7 cellular contexts compared by ENCODE assay signal in genomic region chr19:57823608-57824007, GRCh38. TPM values are rescaled to one million over a fixed set of nuclear protein-coding genes. Genes with fewer than 3 reads are reported as not detected.
DNase-seq lines count a peak whose midpoint lies in the region; ATAC-seq and TF ChIP-seq lines count a peak whose summit lies in the region.
"Not testable (repeated sequence)": the region's sequence is repeated elsewhere in the genome, so short reads cannot be mapped to it uniquely, and the experiment has no call there.

No MANE protein-coding gene starts in this region.

- ATAC-seq in memory B cell (ENCODE audit: low read depth); psoas muscle: not testable (repeated sequence)

- POLR2A ChIA-PET in CD4-positive, alpha-beta memory T cell (lab: Charles Lee; ENCODE audit: partially characterized antibody); OCI-LY7 (lab: Charles Lee); MCF 10A (lab: Yijun Ruan, JAX): not testable (repeated sequence)

- H3K9me2 ChIP-seq in OCI-LY7 (ENCODE audit: insufficient read depth, low read length): not testable (repeated sequence)

- intact Hi-C loops in CD4-positive, alpha-beta memory T cell (cut with micrococcal nuclease); OCI-LY7 (cut with micrococcal nuclease; ENCODE audit: unreplicated experiment); MCF 10A (cut with micrococcal nuclease); psoas muscle (cut with DNase I): not testable (repeated sequence)

- H3K36me3 Mint-ChIP-seq in CD4-positive, alpha-beta memory T cell: peaks cover 26 to 53% of the 10 kb centered on the region in 2 donors
- H3K36me3 Mint-ChIP-seq in HFFc6 (ENCODE audit: low read depth): peaks cover 52% of the 10 kb centered on the region
- H3K36me3 Mint-ChIP-seq in activated T-cell treated with anti-CD3 and anti-CD28 coated beads, Interleukin-2, amount 50 U/mL, for 24 hours (ENCODE audit: low read depth): peaks cover 88% of the 10 kb centered on the region
- peaks cover 38% of the 10 kb centered on the region for H3K36me3 Mint-ChIP-seq in MCF 10A (ENCODE audit: insufficient read depth, unreplicated experiment)
- peaks cover 13% of the 10 kb centered on the region for H3K36me3 Mint-ChIP-seq in memory B cell

- WGBS in psoas muscle, 3 donors: 77 to 90% (median 89%) methylated on average over 4 of the region's 4 CpGs

- peak overlapping the region; percentile 32 for H3K4me2 ChIP-seq in OCI-LY7 (ENCODE audit: low read length)

- not testable (repeated sequence) for H3K4me3 ChIP-seq in CD4-positive, alpha-beta memory T cell (ENCODE audit: low read length in 2 of 2); OCI-LY7 (ENCODE audit: low read depth, low read length, poor library complexity, severe bottlenecking); psoas muscle

- H3K27me3 ChIP-seq in CD4-positive, alpha-beta memory T cell (ENCODE audit: insufficient read depth, low read length); psoas muscle (ENCODE audit: insufficient read depth in 3 of 3, low read length in 2 of 3): not testable (repeated sequence)

- not testable (repeated sequence) for H3K36me3 ChIP-seq in CD4-positive, alpha-beta memory T cell (ENCODE audit: insufficient read depth, low read length)
- H3K36me3 ChIP-seq in OCI-LY7 (ENCODE audit: insufficient read depth, low read length): peaks cover 65% of the 10 kb centered on the region
- H3K36me3 ChIP-seq in psoas muscle (ENCODE audit: insufficient read depth in 1 of 2, low read depth in 1 of 2): peaks cover 0 to 17% of the 10 kb centered on the region in 2 donors

- BruUV-seq in OCI-LY7 (replicated peaks; lab: Mats Ljungman, UMichigan); MCF 10A (replicated peaks; lab: Mats Ljungman, UMichigan): not testable (repeated sequence)

- not testable (repeated sequence) for H2AFZ ChIP-seq in OCI-LY7 (ENCODE audit: low read length)

- CTCF ChIA-PET in CD4-positive, alpha-beta memory T cell (lab: Charles Lee; ENCODE audit: partially characterized antibody); OCI-LY7 (lab: Charles Lee; ENCODE audit: unreplicated experiment); MCF 10A (lab: Yijun Ruan, JAX): not testable (repeated sequence)

- H3K27ac Mint-ChIP-seq in CD4-positive, alpha-beta memory T cell: peak overlapping the region in 4 of 7 donors; percentile 4 to 82 (median 45)
- peak overlapping the region; percentile 48; the same call in 1 of the 2 replicates for H3K27ac Mint-ChIP-seq in HFFc6
- H3K27ac Mint-ChIP-seq in activated T-cell treated with anti-CD3 and anti-CD28 coated beads, Interleukin-2, amount 50 U/mL, for 24 hours: peak overlapping the region; percentile 51
- peak overlapping the region; percentile 47 for H3K27ac Mint-ChIP-seq in MCF 10A (ENCODE audit: low read depth, unreplicated experiment)
- H3K27ac Mint-ChIP-seq in memory B cell: peak overlapping the region; percentile 18

- H3K79me2 ChIP-seq in OCI-LY7 (ENCODE audit: insufficient read depth, low read depth, low read length): peaks cover 83% of the 10 kb centered on the region

- H3K9me3 Mint-ChIP-seq in CD4-positive, alpha-beta memory T cell; HFFc6; activated T-cell treated with anti-CD3 and anti-CD28 coated beads, Interleukin-2, amount 50 U/mL, for 24 hours; MCF 10A (ENCODE audit: unreplicated experiment); memory B cell: not testable (repeated sequence)

- TF ChIP-seq CTCF in HFFc6 (IDR thresholded peaks at IDR 0.05); OCI-LY7 (conservative IDR thresholded peaks at IDR 0.05; ENCODE audit: low read length); MCF 10A (IDR thresholded peaks at IDR 0.05; ENCODE audit: unreplicated experiment); psoas muscle (IDR thresholded peaks at IDR 0.05): not testable (repeated sequence)

- not testable (repeated sequence) for H3K27me3 Mint-ChIP-seq in CD4-positive, alpha-beta memory T cell; HFFc6 (ENCODE audit: insufficient read depth); activated T-cell treated with anti-CD3 and anti-CD28 coated beads, Interleukin-2, amount 50 U/mL, for 24 hours; MCF 10A (ENCODE audit: insufficient read depth, unreplicated experiment); memory B cell

- H4K20me1 ChIP-seq in OCI-LY7 (ENCODE audit: insufficient read depth, low read length): not testable (repeated sequence)

- not testable (repeated sequence) for DNase-seq in CD4-positive, alpha-beta memory T cell; HFFc6; OCI-LY7 (ENCODE audit: low spot score); activated T-cell treated with anti-CD3 and anti-CD28 coated beads, Interleukin-2, amount 50 U/mL, for 24 hours; MCF 10A (ENCODE audit: unreplicated experiment); memory B cell (ENCODE audit: low spot score in 2 of 2); psoas muscle

- not testable (repeated sequence) for H3K9me3 ChIP-seq in CD4-positive, alpha-beta memory T cell (ENCODE audit: control insufficient read depth in 1 of 2, low read length in 2 of 2); OCI-LY7 (ENCODE audit: low read length); psoas muscle

- peak overlapping the region in 1 of 8 donors; percentile 9 for H3K4me3 Mint-ChIP-seq in CD4-positive, alpha-beta memory T cell
- H3K4me3 Mint-ChIP-seq in HFFc6; activated T-cell treated with anti-CD3 and anti-CD28 coated beads, Interleukin-2, amount 50 U/mL, for 24 hours; MCF 10A (ENCODE audit: unreplicated experiment); memory B cell: not testable (repeated sequence)

- H3K4me1 Mint-ChIP-seq in CD4-positive, alpha-beta memory T cell: peaks cover 38 to 76% (median 46%) of the 10 kb centered on the region in 4 donors
- H3K4me1 Mint-ChIP-seq in HFFc6 (ENCODE audit: low read depth): peaks cover 30% of the 10 kb centered on the region
- H3K4me1 Mint-ChIP-seq in activated T-cell treated with anti-CD3 and anti-CD28 coated beads, Interleukin-2, amount 50 U/mL, for 24 hours (ENCODE audit: low read depth): peaks cover 57% of the 10 kb centered on the region
- H3K4me1 Mint-ChIP-seq in MCF 10A (ENCODE audit: insufficient read depth, unreplicated experiment): peaks cover 27% of the 10 kb centered on the region
- H3K4me1 Mint-ChIP-seq in memory B cell: peaks cover 43% of the 10 kb centered on the region

- H3K27ac ChIP-seq in CD4-positive, alpha-beta memory T cell (ENCODE audit: low read depth, low read length); OCI-LY7 (ENCODE audit: low read depth, low read length, poor library complexity, severe bottlenecking): not testable (repeated sequence)
- H3K27ac ChIP-seq in psoas muscle: peak overlapping the region; percentile 9

- peaks cover 19% of the 10 kb centered on the region for H3K4me1 ChIP-seq in CD4-positive, alpha-beta memory T cell (ENCODE audit: insufficient read depth, low read length)
- H3K4me1 ChIP-seq in OCI-LY7 (ENCODE audit: insufficient read depth, low read length, poor library complexity, severe bottlenecking): peaks cover 30% of the 10 kb centered on the region
- peaks cover 12% of the 10 kb centered on the region for H3K4me1 ChIP-seq in psoas muscle

RNA-seq across cellular contexts. Expression of gene ZNF587B, which starts 6.5 kb away (rescaled TPM):
- 10 to 100 TPM; 28.4 to 29.0 TPM for total RNA-seq in CD4-positive, alpha-beta memory T cell
- 1 to 10 TPM in 1 of 2 donors, under 1 TPM in 1; 0.27 to 2.2 TPM for polyA plus RNA-seq in CD4-positive, alpha-beta memory T cell
- 10 to 100 TPM in 1 of 6 experiments, 1 to 10 TPM in 5; 7.8 to 10.7 (median 9.4) TPM for total RNA-seq in HFFc6 (2021; fragmentation: NEBNext Ultra II Directional; extraction: Animal tissue kit (Norgen Biotek cat#: 25700))
- 19.8 and 20.2 TPM in 2 replicates for total RNA-seq in OCI-LY7 (2014; rRNA removed; shearing (Covaris generic))
- total RNA-seq in OCI-LY7 (2022) (24.6 and 25.8 TPM in 2 replicates), MCF 10A (2022) (19.0 and 19.4 TPM in 2 replicates), psoas muscle (1 to 10 TPM; 3.9 to 7.9 (median 5.9) TPM)
- polyA plus RNA-seq in psoas muscle: 1 to 10 TPM; 1.4 to 7.0 (median 3.9) TPM

RNA-seq across cellular contexts. Expression of gene ZNF552, which starts 8.9 kb away (rescaled TPM):
- total RNA-seq in CD4-positive, alpha-beta memory T cell: 10 to 100 TPM; 17.9 to 21.0 TPM
- polyA plus RNA-seq in CD4-positive, alpha-beta memory T cell: 1 to 10 TPM; 5.5 to 9.3 TPM
- total RNA-seq in HFFc6 (2021; fragmentation: NEBNext Ultra II Directional; extraction: Animal tissue kit (Norgen Biotek cat#: 25700)): 1 to 10 TPM; 2.7 to 3.8 (median 3.0) TPM
- 8.6 and 10.2 TPM in 2 replicates for total RNA-seq in OCI-LY7 (2014; rRNA removed; shearing (Covaris generic))
- total RNA-seq in OCI-LY7 (2022) (11.4 and 12.5 TPM in 2 replicates), MCF 10A (2022) (5.5 and 5.6 TPM in 2 replicates), psoas muscle (1 to 10 TPM; 1.2 to 4.1 (median 2.4) TPM)
- polyA plus RNA-seq in psoas muscle: 1 to 10 TPM; 1.8 to 6.1 (median 3.5) TPM

RNA-seq across cellular contexts. Expression of gene ZNF587, which starts 26.1 kb away (rescaled TPM):
- total RNA-seq in CD4-positive, alpha-beta memory T cell: 10 to 100 TPM; 58.5 to 62.8 TPM
- polyA plus RNA-seq in CD4-positive, alpha-beta memory T cell: 1 to 10 TPM; 2.7 to 7.8 TPM
- 10 to 100 TPM; 22.6 to 28.6 (median 25.3) TPM for total RNA-seq in HFFc6 (2021; fragmentation: NEBNext Ultra II Directional; extraction: Animal tissue kit (Norgen Biotek cat#: 25700))
- 22.7 and 25.0 TPM in 2 replicates for total RNA-seq in OCI-LY7 (2014; rRNA removed; shearing (Covaris generic))
- total RNA-seq in OCI-LY7 (2022) (45.9 and 52.5 TPM in 2 replicates), MCF 10A (2022) (32.4 and 34.2 TPM in 2 replicates), psoas muscle (10 to 100 TPM; 14.0 to 15.3 (median 14.9) TPM)
- polyA plus RNA-seq in psoas muscle: 10 to 100 TPM in 1 of 3 donors, 1 to 10 TPM in 2; 2.5 to 11.2 (median 4.6) TPM

RNA-seq across cellular contexts. Expression of gene ZNF586, which starts 54.1 kb away (rescaled TPM):
- 10 to 100 TPM; 46.4 to 51.7 TPM for total RNA-seq in CD4-positive, alpha-beta memory T cell
- 10 to 100 TPM; 15.0 to 23.8 TPM for polyA plus RNA-seq in CD4-positive, alpha-beta memory T cell
- total RNA-seq in HFFc6 (2021; fragmentation: NEBNext Ultra II Directional; extraction: Animal tissue kit (Norgen Biotek cat#: 25700)): 1 to 10 TPM; 6.4 to 8.8 (median 6.9) TPM
- total RNA-seq in OCI-LY7 (2014; rRNA removed; shearing (Covaris generic)): 19.7 and 21.6 TPM in 2 replicates
- 23.8 and 25.2 TPM in 2 replicates for total RNA-seq in OCI-LY7 (2022)
- total RNA-seq in MCF 10A (2022): 13.4 and 13.9 TPM in 2 replicates
- 10 to 100 TPM; 10.9 to 14.1 (median 12.1) TPM for total RNA-seq in psoas muscle
- 10 to 100 TPM in 1 of 3 donors, 1 to 10 TPM in 2; 7.1 to 10.5 (median 8.6) TPM for polyA plus RNA-seq in psoas muscle
